Comparison of ENCODE assay signal across 23 cellular contexts in the genomic region with DNA sequence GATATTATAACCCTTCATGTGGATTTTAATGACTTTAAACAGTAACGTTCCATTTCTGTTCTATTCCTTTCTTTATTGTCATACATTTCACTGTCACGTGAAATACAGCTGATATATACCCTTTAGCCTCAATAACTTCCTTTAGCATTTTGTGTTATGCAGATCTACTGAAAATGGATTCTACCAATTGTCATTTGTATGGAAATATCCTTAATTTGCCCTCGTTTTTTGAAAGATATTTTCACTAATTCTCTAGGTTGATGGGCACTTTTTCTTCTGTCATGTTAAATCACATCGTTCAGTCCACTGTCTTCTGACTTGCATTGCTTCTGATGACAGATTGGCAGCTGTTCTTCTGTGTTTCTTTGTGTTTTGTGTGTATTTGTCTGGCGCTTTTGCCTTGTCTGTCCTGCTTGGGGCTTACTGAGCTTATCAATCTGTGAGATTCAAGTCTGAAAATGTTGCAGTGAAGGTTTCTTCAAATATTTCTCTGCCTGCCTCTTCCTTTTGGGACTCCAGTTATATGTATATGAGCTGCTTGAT.
"Had no signal": no experiment of that assay in that cellular context is flagged by ENCODE, and none has a peak within 500 bp of the region (broad histone marks: within the 10 kb centered on the region; RNA-seq: fewer than 3 reads in every experiment).

No MANE protein-coding gene starts in this region.

- H3K4me1 ChIP-seq: left lung, lower lobe of right lung, neural progenitor cell, parathyroid adenoma, right atrium auricular region, right lobe of liver, suprapubic skin, tibial artery, upper lobe of right lung had no signal

- H3K4me3 ChIP-seq: left lung, lower lobe of right lung, neural progenitor cell, right atrium auricular region, right lobe of liver, smooth muscle cell, suprapubic skin, thoracic aorta, tibial artery, upper lobe of right lung had no signal

- H3K27ac ChIP-seq: left lung, lower lobe of right lung, neural progenitor cell, neutrophil, parathyroid adenoma, right atrium auricular region, right lobe of liver, suprapubic skin, thoracic aorta, tibial artery, upper lobe of right lung had no signal

- H3K9me3 ChIP-seq: left lung, lower lobe of right lung, neutrophil, right atrium auricular region, right lobe of liver, suprapubic skin, thoracic aorta, tibial artery, upper lobe of right lung had no signal

- H3K36me3 ChIP-seq: left lung, lower lobe of right lung, neural progenitor cell, neutrophil, right atrium auricular region, right lobe of liver, suprapubic skin, thoracic aorta, tibial artery, upper lobe of right lung had no signal

- DNase-seq: hypothalamus; immature natural killer cell; left colon; left lung; lower lobe of right lung; mammary epithelial cell; mesenchymal stem cell; naive thymus-derived CD8-positive, alpha-beta T cell; occipital lobe; stimulated activated CD4-positive, alpha-beta T cell treated with anti-CD3 and anti-CD28 coated beads, Interleukin-1b, Interleukin-23, amount 100 ng/mL, for 48 hours; stimulated activated CD4-positive, alpha-beta T cell treated with anti-CD3 and anti-CD28 coated beads, Interleukin-2, amount 100 ng/mL, for 48 hours; stimulated activated naive CD4-positive, alpha-beta T cell; tibial artery; trophoblast cell; upper lobe of right lung had no signal

- H3K27me3 ChIP-seq: neural progenitor cell, right atrium auricular region, right lobe of liver had no signal
